Comparison of ENCODE assay signal across 23 cellular contexts in the genomic region with DNA sequence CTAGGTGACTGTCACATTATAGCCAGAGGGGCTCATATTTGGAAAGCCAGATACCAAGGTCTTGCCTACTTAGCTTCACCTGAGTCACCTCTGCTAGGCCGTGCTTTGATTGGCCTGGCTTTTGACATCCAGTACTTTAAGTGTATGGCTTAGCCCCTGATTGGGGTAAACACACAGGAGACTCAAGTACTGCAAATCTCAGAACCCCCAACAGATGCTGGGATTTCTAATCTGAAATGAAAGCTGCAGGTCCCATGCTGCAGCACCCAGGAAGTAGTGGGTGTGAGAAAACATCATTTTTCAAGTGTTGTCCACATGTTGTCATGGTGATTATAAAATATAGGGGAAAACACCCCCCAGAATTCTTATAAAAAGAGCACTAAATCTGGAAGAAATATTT.
"Had no signal": no experiment of that assay in that cellular context is flagged by ENCODE, and none has a peak within 500 bp of the region (broad histone marks: within the 10 kb centered on the region; RNA-seq: fewer than 3 reads in every experiment).

No MANE protein-coding gene starts in this region.

- H3K9ac ChIP-seq: SK-N-SH had no signal

- H3K27ac ChIP-seq: ascending aorta, body of pancreas, Peyer's patch, RWPE1, SJCRH30 had no signal

- H3K4me3 ChIP-seq: ascending aorta, body of pancreas, Peyer's patch, SJCRH30 had no signal

- H3K27ac Mint-ChIP-seq: activated naive CD4-positive, alpha-beta T cell treated with anti-CD3 and anti-CD28 coated beads for 36 hours; activated T-helper 17 cell treated with anti-CD3 and anti-CD28 coated beads, Interleukin-2, amount 50 U/mL, for 72 hours had no signal

- H3K9me3 Mint-ChIP-seq: activated naive CD4-positive, alpha-beta T cell treated with anti-CD3 and anti-CD28 coated beads for 36 hours; activated T-cell treated with anti-CD3 and anti-CD28 coated beads, Interleukin-2, amount 50 U/mL, for 4 hours; activated T-helper 17 cell treated with anti-CD3 and anti-CD28 coated beads, Interleukin-2, amount 50 U/mL, for 72 hours had no signal

- H3K9me2 ChIP-seq: SK-N-SH had no signal

- H3K4me1 ChIP-seq: ascending aorta, Peyer's patch, SJCRH30 had no signal

- H3K4me3 Mint-ChIP-seq: activated naive CD4-positive, alpha-beta T cell treated with anti-CD3 and anti-CD28 coated beads for 36 hours; activated T-helper 17 cell treated with anti-CD3 and anti-CD28 coated beads, Interleukin-2, amount 50 U/mL, for 72 hours had no signal

- H3K4me1 Mint-ChIP-seq: activated T-helper 17 cell treated with anti-CD3 and anti-CD28 coated beads, Interleukin-2, amount 50 U/mL, for 72 hours had no signal

- H3K36me3 ChIP-seq: ascending aorta, Peyer's patch, SJCRH30 had no signal

- H3K27me3 ChIP-seq: ascending aorta, body of pancreas, Peyer's patch, SJCRH30 had no signal

- FAIRE-seq: bronchial epithelial cell had no signal

- ATAC-seq: activated T-cell treated with anti-CD3 and anti-CD28 coated beads, Interleukin-2, amount 50 U/mL, for 4 hours; activated T-helper 17 cell treated with anti-CD3 and anti-CD28 coated beads, Interleukin-2, amount 50 U/mL, for 72 hours; body of pancreas had no signal

- H3K4me2 ChIP-seq: SK-N-SH had no signal

- DNase-seq: activated CD4-positive, alpha-beta T cell treated with anti-CD3 and anti-CD28 coated beads for 4 hours; activated CD8-positive, alpha-beta memory T cell treated with anti-CD3 and anti-CD28 coated beads for 24 hours; activated gamma-delta T cell; activated naive CD4-positive, alpha-beta T cell treated with anti-CD3 and anti-CD28 coated beads for 36 hours; activated T-cell treated with anti-CD3 and anti-CD28 coated beads, Interleukin-2, amount 50 U/mL, for 4 hours; amniotic stem cell; body of pancreas; central memory CD4-positive, alpha-beta T cell; KG1; NCI-H1048; NCI-H187 treated with DMSO at 0.1 percent for 48 hours; NCI-H2081 treated with DMSO at 0.1 percent for 48 hours; NCI-H226; NCI-H774; Peyer's patch; Right ventricle myocardium superior; SK-N-SH; T-helper 1 cell had no signal

- H3K9me3 ChIP-seq: ascending aorta, body of pancreas, Peyer's patch, SJCRH30, SK-N-SH had no signal
